ENCODE assay signal across 21 cellular contexts in genomic region chr2:187993516-187993915, GRCh38.
DNase-seq lines count a peak whose midpoint lies in the region; ATAC-seq and TF ChIP-seq lines count a peak whose summit lies in the region.
"Had no signal": no experiment of that assay in that cellular context is flagged by ENCODE, and none has a peak within 500 bp of the region (broad histone marks: within the 10 kb centered on the region; RNA-seq: fewer than 3 reads in every experiment).

No MANE protein-coding gene starts in this region.

- no peaks in the 10 kb centered on the region for H3K9me3 Mint-ChIP-seq in WTC11
- H3K9me3 Mint-ChIP-seq in MCF 10A (ENCODE audit: unreplicated experiment), result no peaks in the 10 kb centered on the region
- H3K9me3 Mint-ChIP-seq: activated CD4-positive, alpha-beta memory T cell treated with anti-CD3 and anti-CD28 coated beads, Interleukin-2, amount 10 ng/mL, durations not matched to agents 7 days and 5 days; T-helper 1 cell treated with Interleukin-12 subunit alpha and Interleukin-12 subunit beta and Interleukin-4 antibody, amounts not matched to agents 30 μg/mL and 1 μg/mL, for 36 hours had no signal

- POLR2A ChIA-PET in BJ (lab: Charles Lee) (no interaction called here), WTC11 (lab: Charles Lee) (interaction anchor here (0.7 kb wide), 1 partner anchor 16 kb away, joined by 3 read pairs; no protein-coding TSS in a partner anchor), MCF 10A (lab: Yijun Ruan, JAX) (no interaction called here)

- H3K36me3 ChIP-seq in BJ (ENCODE audit: control insufficient read depth, insufficient read depth, low read length) (no peaks in the 10 kb centered on the region), neuron (ENCODE audit: insufficient read depth, low read length) (no peaks in the 10 kb centered on the region)
- H3K36me3 ChIP-seq: esophagus muscularis mucosa, transverse colon, WERI-Rb-1 had no signal

- intact Hi-C loops in MCF 10A (cut with micrococcal nuclease), result no loop called here

- H3K36me3 Mint-ChIP-seq in WTC11, result no peaks in the 10 kb centered on the region
- H3K36me3 Mint-ChIP-seq in T-helper 17 cell (ENCODE audit: low read depth), result no peaks in the 10 kb centered on the region
- no peaks in the 10 kb centered on the region for H3K36me3 Mint-ChIP-seq in MCF 10A (ENCODE audit: insufficient read depth, unreplicated experiment)
- H3K36me3 Mint-ChIP-seq: CD4-positive, alpha-beta memory T cell; natural killer cell had no signal

- CTCF ChIA-PET in BJ (lab: Yijun Ruan, JAX), result no interaction called here
- CTCF ChIA-PET in WTC11 (lab: Charles Lee), result no interaction called here
- CTCF ChIA-PET in MCF 10A (lab: Yijun Ruan, JAX), result no interaction called here

- no peak for TF ChIP-seq CTCF in BJ (IDR thresholded peaks at IDR 0.05; ENCODE audit: insufficient read depth, low read depth, low read length)
- no peak for TF ChIP-seq CTCF in WTC11 (IDR thresholded peaks at IDR 0.05)
- TF ChIP-seq CTCF in MCF 10A (IDR thresholded peaks at IDR 0.05; ENCODE audit: unreplicated experiment), result no peak

- H3K27ac Mint-ChIP-seq in WTC11 (peak overlapping the region; percentile 47; the same call in 1 of the 2 replicates), T-helper 17 cell (no peak overlapping the region), MCF 10A (ENCODE audit: low read depth, unreplicated experiment) (no peak overlapping the region)
- H3K27ac Mint-ChIP-seq: activated CD4-positive, alpha-beta memory T cell treated with anti-CD3 and anti-CD28 coated beads, Interleukin-2, amount 10 ng/mL, durations not matched to agents 7 days and 5 days; CD4-positive, alpha-beta memory T cell; natural killer cell; T-helper 1 cell treated with Interleukin-12 subunit alpha and Interleukin-12 subunit beta and Interleukin-4 antibody, amounts not matched to agents 30 μg/mL and 1 μg/mL, for 36 hours had no signal

- DNase-seq in BJ (ENCODE audit: low read depth), result peak; percentile 35
- DNase-seq in WTC11 (ENCODE audit: low spot score), result no peak
- peak; percentile 50 for DNase-seq in fibroblast of peridontal ligament (ENCODE audit: extremely low read depth)
- no peak for DNase-seq in T-helper 17 cell
- no peak for DNase-seq in MCF 10A (ENCODE audit: unreplicated experiment)
- DNase-seq in Ammon's horn (ENCODE audit: low spot score), result no peak
- no peak for DNase-seq in DMS53 treated with DMSO at 0.1 percent for 48 hours (lab: John Stamatoyannopoulos, UW; ENCODE audit: unreplicated experiment)
- DNase-seq: activated CD4-positive, alpha-beta memory T cell treated with anti-CD3 and anti-CD28 coated beads, Interleukin-2, amount 10 ng/mL, durations not matched to agents 7 days and 5 days; activated naive CD4-positive, alpha-beta T cell treated with anti-CD3 and anti-CD28 coated beads, Interleukin-2, amount 50 U/mL, for 16 hours; activated T-cell treated with anti-CD3 and anti-CD28 coated beads, Interleukin-2, amount 50 U/mL, for 4 hours; CD4-positive, alpha-beta memory T cell; DMS79 treated with DMSO at 0.1 percent for 48 hours; natural killer cell; NCI-H1930; NCI-H510A; stimulated activated naive CD4-positive, alpha-beta T cell treated with Interleukin-2 at 50 U/mL for 16 hours; transverse colon; WERI-Rb-1 had no signal

- no TSS peak for BruUV-seq in MCF 10A (replicated peaks; lab: Mats Ljungman, UMichigan)

- H3K27me3 Mint-ChIP-seq in WTC11 (ENCODE audit: low read depth), result no peaks in the 10 kb centered on the region
- H3K27me3 Mint-ChIP-seq in T-helper 17 cell, result no peaks in the 10 kb centered on the region
- no peaks in the 10 kb centered on the region for H3K27me3 Mint-ChIP-seq in MCF 10A (ENCODE audit: insufficient read depth, unreplicated experiment)
- H3K27me3 Mint-ChIP-seq: activated CD4-positive, alpha-beta memory T cell treated with anti-CD3 and anti-CD28 coated beads, Interleukin-2, amount 10 ng/mL, durations not matched to agents 7 days and 5 days; CD4-positive, alpha-beta memory T cell had no signal

- H3K4me1 ChIP-seq in neuron (ENCODE audit: insufficient read depth, low read length), result peaks cover 14% of the 10 kb centered on the region
- H3K4me1 ChIP-seq: esophagus muscularis mucosa, transverse colon had no signal

- peak overlapping the region; percentile 80 for H2AFZ ChIP-seq in neuron (ENCODE audit: low read depth, low read length)

- H3K4me1 Mint-ChIP-seq in WTC11, result peaks cover 92% of the 10 kb centered on the region
- H3K4me1 Mint-ChIP-seq in T-helper 17 cell, result peaks cover 3% of the 10 kb centered on the region
- H3K4me1 Mint-ChIP-seq in MCF 10A (ENCODE audit: insufficient read depth, unreplicated experiment), result no peaks in the 10 kb centered on the region
- H3K4me1 Mint-ChIP-seq: activated CD4-positive, alpha-beta memory T cell treated with anti-CD3 and anti-CD28 coated beads, Interleukin-2, amount 10 ng/mL, durations not matched to agents 7 days and 5 days; natural killer cell had no signal

- H3K27me3 ChIP-seq in BJ (ENCODE audit: control insufficient read depth, insufficient read depth, low read length), result no peaks in the 10 kb centered on the region; the same call in 1 of the 2 replicates
- no peaks in the 10 kb centered on the region for H3K27me3 ChIP-seq in neuron (ENCODE audit: insufficient read depth, low read length)
- H3K27me3 ChIP-seq: esophagus muscularis mucosa, transverse colon had no signal

- H3K4me3 ChIP-seq in BJ (ENCODE audit: low read depth, low read length), result no peak overlapping the region
- H3K4me3 ChIP-seq in neuron (ENCODE audit: low read length), result peak overlapping the region; percentile 28
- H3K4me3 ChIP-seq: esophagus muscularis mucosa, transverse colon had no signal

- H3K9me3 ChIP-seq in neuron (ENCODE audit: low read length), result no peaks in the 10 kb centered on the region
- no peaks in the 10 kb centered on the region for H3K9me3 ChIP-seq in T-helper 17 cell (ENCODE audit: control insufficient read depth, low read length, poor library complexity, severe bottlenecking)
- H3K9me3 ChIP-seq: esophagus muscularis mucosa, transverse colon had no signal

- ATAC-seq in WTC11 (peak; percentile 5; the same call in 1 of the 2 replicates), T-helper 17 cell (no peak)
- ATAC-seq: activated T-cell treated with anti-CD3 and anti-CD28 coated beads, Interleukin-2, amount 50 U/mL, for 4 hours; natural killer cell had no signal

- no peak overlapping the region for H3K4me3 Mint-ChIP-seq in WTC11
- H3K4me3 Mint-ChIP-seq in T-helper 17 cell, result no peak overlapping the region
- no peak overlapping the region for H3K4me3 Mint-ChIP-seq in MCF 10A (ENCODE audit: unreplicated experiment)
- H3K4me3 Mint-ChIP-seq: activated CD4-positive, alpha-beta memory T cell treated with anti-CD3 and anti-CD28 coated beads, Interleukin-2, amount 10 ng/mL, durations not matched to agents 7 days and 5 days; activated T-cell treated with anti-CD3 and anti-CD28 coated beads, Interleukin-2, amount 50 U/mL, for 4 hours; CD4-positive, alpha-beta memory T cell; natural killer cell; T-helper 1 cell treated with Interleukin-12 subunit alpha and Interleukin-12 subunit beta and Interleukin-4 antibody, amounts not matched to agents 30 μg/mL and 1 μg/mL, for 36 hours had no signal

TF ChIP-seq in WTC11, 78 proteins besides CTCF, POLR2A, EP300 and RAD21 (continues in another document):
- TF ChIP-seq FOXP1 (CRISPR knock-in tag; IDR thresholded peaks at IDR 0.05; ENCODE audit: borderline replicate concordance) (no peak), ERG (CRISPR knock-in tag; IDR thresholded peaks at IDR 0.05) (no peak), NFATC4 (CRISPR knock-in tag; IDR thresholded peaks at IDR 0.05) (no peak), ZNF281 (CRISPR knock-in tag; IDR thresholded peaks at IDR 0.05) (no peak), ZBTB21 (CRISPR knock-in tag; IDR thresholded peaks at IDR 0.05; ENCODE audit: borderline replicate concordance) (no peak), ZNF416 (CRISPR knock-in tag; IDR thresholded peaks at IDR 0.05) (no peak)

Comparison
In these comparisons a context has a peak if more than half of its experiments do, and no peak if none do; other contexts are left out.
1. DNase-seq: peak in BJ (single experiment) and fibroblast of peridontal ligament (single experiment); none in WTC11 (single experiment), T-helper 17 cell (0 of 3), MCF 10A (single experiment), Ammon's horn (single experiment) and DMS53 treated with DMSO at 0.1 percent for 48 hours (single experiment).